ENCODE assay signal across 8 cellular contexts in genomic region chr9:4366649-4367330, GRCh38.
DNase-seq lines count a peak whose midpoint lies in the region; ATAC-seq, FAIRE-seq and TF ChIP-seq lines count a peak whose summit lies in the region.

No MANE protein-coding gene starts in this region.

- H3K4me3 ChIP-seq in HepG2 (replicated peaks in 1 of 3; ENCODE audit: insufficient read depth in 1 of 3, low read depth in 2 of 3, low read length in 3 of 3) (no peak overlapping the region), testis (no peak overlapping the region)

- TF ChIP-seq POLR2A in HepG2 (IDR thresholded peaks at IDR 0.05; ENCODE audit: insufficient read depth in 1 of 2, low read depth in 2 of 2, low read length in 2 of 2): no peak
- no peak for TF ChIP-seq POLR2A in testis (IDR thresholded peaks at IDR 0.05)

- H3K27me3 ChIP-seq in HepG2 (ENCODE audit: control insufficient read depth in 1 of 2, insufficient read depth in 2 of 2, low read length in 2 of 2) (no peaks in the 10 kb centered on the region), testis (no peaks in the 10 kb centered on the region)

- TF ChIP-seq RAD21 in HepG2 (CRISPR knock-in tag; IDR thresholded peaks at IDR 0.05): peak; percentile 51; the same call in 1 of the 2 replicates

- H3K27ac ChIP-seq in HepG2 (ENCODE audit: extremely low read length, insufficient read depth, low read length) (no peak overlapping the region), testis (no peak overlapping the region)

- intact Hi-C loops in HepG2 (cut with micrococcal nuclease; ENCODE audit: unreplicated experiment) (loop anchor here (1.0 to 5.0 kb wide), 4 partner anchors 51 to 634 kb away; no protein-coding TSS in a partner anchor), testis (cut with DNase I; ENCODE audit: low total_unique reads) (no loop called here)

- H3K36me3 Mint-ChIP-seq in chondrocyte (ENCODE audit: low read depth): no peaks in the 10 kb centered on the region

- H3K27ac Mint-ChIP-seq in chondrocyte (ENCODE audit: unreplicated experiment): no peak overlapping the region

- H3K9ac ChIP-seq in HepG2 (ENCODE audit: insufficient read depth, low read depth, low read length): no peak overlapping the region

- H4K20me1 ChIP-seq in HepG2 (ENCODE audit: insufficient read depth, low read length): no peaks in the 10 kb centered on the region

- H3K4me3 Mint-ChIP-seq in chondrocyte (ENCODE audit: unreplicated experiment): no peak overlapping the region

- 42% methylated on average over 8 of the region's 11 CpGs for WGBS in HepG2 (ENCODE audit: low lambda C conversion rate)
- WGBS in testis, 2 donors: 70 to 73% methylated on average over 11 of the region's 11 CpGs

- in situ Hi-C loops in HepG2 (cut with HindIII; ENCODE audit: extremely low pct_ligation_motif_present, low pct_unique_long_range_greater_than_20kb): no loop called here

- CTCF ChIA-PET in HepG2 (lab: Yijun Ruan, JAX; ENCODE audit: low intra/inter-chr PET ratio, low total read pairs): interaction anchor here (1.7 to 2.6 kb wide), 2 partner anchors 52 to 634 kb away, joined by 8 to 16 read pairs; no protein-coding TSS in a partner anchor

- POLR2A ChIA-PET in HepG2 (lab: Yijun Ruan, JAX): no interaction called here

- ATAC-seq in HepG2: peak; percentile 52; the same call in 2 of the 3 replicates
- ATAC-seq in HG03045 (IDR thresholded peaks at IDR 0.05; ENCODE audit: unreplicated experiment): no peak

- no peaks in the 10 kb centered on the region for H3K9me3 Mint-ChIP-seq in chondrocyte (ENCODE audit: low read depth)

- H3K79me2 ChIP-seq in HepG2 (ENCODE audit: insufficient read depth, low read length): no peaks in the 10 kb centered on the region

- no peaks in the 10 kb centered on the region for H3K9me3 ChIP-seq in HepG2 (ENCODE audit: low read length)
- no peaks in the 10 kb centered on the region for H3K9me3 ChIP-seq in testis

- H3K4me2 ChIP-seq in HepG2 (ENCODE audit: low read depth, low read length): no peak overlapping the region

- H3K36me3 ChIP-seq in HepG2 (replicated peaks in 1 of 2; ENCODE audit: control insufficient read depth in 1 of 2, insufficient read depth in 2 of 2, low read length in 2 of 2): no peaks in the 10 kb centered on the region
- H3K36me3 ChIP-seq in testis (ENCODE audit: low read depth, missing control alignments): no peaks in the 10 kb centered on the region

- H3K27me3 Mint-ChIP-seq in chondrocyte (ENCODE audit: low read depth): peaks cover 2% of the 10 kb centered on the region

- no peaks in the 10 kb centered on the region for H3K4me1 Mint-ChIP-seq in chondrocyte (ENCODE audit: low read depth)

- H3K4me1 ChIP-seq in HepG2 (ENCODE audit: insufficient read depth, low read length) (no peaks in the 10 kb centered on the region), testis (no peaks in the 10 kb centered on the region)

- no TSS peak for BruUV-seq in HepG2 (replicated peaks; lab: Mats Ljungman, UMichigan)

- TF ChIP-seq CTCF in chondrocyte (IDR thresholded peaks at IDR 0.05) (peak; percentile 83), HepG2 (CRISPR knock-in tag; IDR thresholded peaks at IDR 0.05) (peak; percentile 71), testis (IDR thresholded peaks at IDR 0.05) (peak in 2 of 3 experiments; percentile 52 to 66)

- no peak overlapping the region for H2AFZ ChIP-seq in HepG2 (ENCODE audit: low read length)

- peak; percentile 83 for FAIRE-seq in HepG2 (lab: Jason Lieb, UNC)

- DNase-seq in EH (ENCODE audit: low read depth) (peak; percentile 70), Kasumi-1 (lab: John Stamatoyannopoulos, UW) (peak; percentile 10 to 23), SKM-1 (lab: John Stamatoyannopoulos, UW; ENCODE audit: unreplicated experiment) (peak; percentile 34), chondrocyte (ENCODE audit: low spot score) (no peak), HepG2 (ENCODE audit: low spot score) (peak; percentile 10), testis (peak; percentile 73), NCI-H1436 (lab: John Stamatoyannopoulos, UW) (no peak)

- 0 out of 4 replicates have a peak, but pooled peaks of 1 of the 2 experiments have one; percentile 14 for TF ChIP-seq EP300 in HepG2 (IDR thresholded peaks at IDR 0.05; ENCODE audit: low read depth in 2 of 2, low read length in 2 of 2)
- TF ChIP-seq EP300 in HepG2 (CRISPR knock-in tag; IDR thresholded peaks at IDR 0.05; ENCODE audit: borderline replicate concordance): no peak

TF ChIP-seq in HepG2, 621 proteins besides CTCF, POLR2A, EP300 and RAD21:
- TF ChIP-seq LCORL (IDR thresholded peaks at IDR 0.05): no peak
- no peak for TF ChIP-seq LCORL (CRISPR knock-in tag; IDR thresholded peaks at IDR 0.05)
- peak; percentile 53; the same call in 1 of the 2 replicates for TF ChIP-seq EHMT2 (IDR thresholded peaks at IDR 0.05; ENCODE audit: borderline replicate concordance, low read depth, low read length)
- TF ChIP-seq STAG1 (CRISPR knock-in tag; IDR thresholded peaks at IDR 0.05): peak; percentile 77
- TF ChIP-seq TAF15 (IDR thresholded peaks at IDR 0.05; ENCODE audit: low read depth, low read length, poor library complexity, severe bottlenecking): no peak
- TF ChIP-seq IRF2 (CRISPR knock-in tag; IDR thresholded peaks at IDR 0.05): no peak
- TF ChIP-seq ZNF644 (CRISPR knock-in tag; IDR thresholded peaks at IDR 0.05; ENCODE audit: low read depth): peak; percentile 97
- TF ChIP-seq, protein P1, sequence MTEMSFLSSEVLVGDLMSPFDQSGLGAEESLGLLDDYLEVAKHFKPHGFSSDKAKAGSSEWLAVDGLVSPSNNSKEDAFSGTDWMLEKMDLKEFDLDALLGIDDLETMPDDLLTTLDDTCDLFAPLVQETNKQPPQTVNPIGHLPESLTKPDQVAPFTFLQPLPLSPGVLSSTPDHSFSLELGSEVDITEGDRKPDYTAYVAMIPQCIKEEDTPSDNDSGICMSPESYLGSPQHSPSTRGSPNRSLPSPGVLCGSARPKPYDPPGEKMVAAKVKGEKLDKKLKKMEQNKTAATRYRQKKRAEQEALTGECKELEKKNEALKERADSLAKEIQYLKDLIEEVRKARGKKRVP (CRISPR knock-in tag; IDR thresholded peaks at IDR 0.05): no peak
- TF ChIP-seq YY1 (IDR thresholded peaks at IDR 0.05; ENCODE audit: insufficient read depth, insufficient replicate concordance, low read depth, low read length): peak; percentile 46
- TF ChIP-seq SMC3 (IDR thresholded peaks at IDR 0.05; ENCODE audit: low read length): peak; percentile 68
TF ChIP-seq in HepG2: peak in this region for 5.

Comparison
In these comparisons a context has a peak if more than half of its experiments do, and no peak if none do; other contexts are left out.
1. DNase-seq: peak in EH (single experiment), Kasumi-1 (2 of 2), SKM-1 (single experiment), HepG2 (single experiment) and testis (single experiment); none in chondrocyte (single experiment) and NCI-H1436 (single experiment).
2. Peak in every context shown above with its lines, with median percentiles within 50 percentile points of each other: CTCF ChIP-seq.